In genomic region chr20:4234128-4234527, GRCh38 we compare ENCODE assay signal across 14 cellular contexts. TPM values are rescaled to one million over a fixed set of nuclear protein-coding genes. Genes with fewer than 3 reads are reported as not detected.
DNase-seq lines count a peak whose midpoint lies in the region; ATAC-seq, FAIRE-seq and TF ChIP-seq lines count a peak whose summit lies in the region.
"Had no signal": no experiment of that assay in that cellular context is flagged by ENCODE, and none has a peak within 500 bp of the region (broad histone marks: within the 10 kb centered on the region; RNA-seq: fewer than 3 reads in every experiment).

No MANE protein-coding gene starts in this region.

- no peak for FAIRE-seq in GM19239 (lab: Jason Lieb, UNC)

- H3K36me3 Mint-ChIP-seq in nephron (ENCODE audit: low read depth), result no peaks in the 10 kb centered on the region
- no peaks in the 10 kb centered on the region for H3K36me3 Mint-ChIP-seq in activated T-helper 1 cell treated with anti-CD3 and anti-CD28 coated beads, Interleukin-12 subunit alpha, Interleukin-12 subunit beta, Interleukin-2, Interleukin-4 antibody, amounts not matched to agents 30 ng/mL and 10 ng/mL and 1 ng/mL, durations not matched to agents 14 hours and 24 hours and 36 hours (ENCODE audit: low read depth)
- H3K36me3 Mint-ChIP-seq: naive thymus-derived CD8-positive, alpha-beta T cell had no signal

- TF ChIP-seq CTCF in choroid plexus epithelial cell (conservative IDR thresholded peaks at IDR 0.05; ENCODE audit: low read depth, low read length), result no peak
- no peak for TF ChIP-seq CTCF in nephron (IDR thresholded peaks at IDR 0.05; ENCODE audit: unreplicated experiment in 3 of 3)

- H3K4me1 Mint-ChIP-seq in nephron, result peaks cover 7% of the 10 kb centered on the region
- no peaks in the 10 kb centered on the region for H3K4me1 Mint-ChIP-seq in activated T-helper 1 cell treated with anti-CD3 and anti-CD28 coated beads, Interleukin-12 subunit alpha, Interleukin-12 subunit beta, Interleukin-2, Interleukin-4 antibody, amounts not matched to agents 30 ng/mL and 10 ng/mL and 1 ng/mL, durations not matched to agents 14 hours and 24 hours and 36 hours (ENCODE audit: low read depth)
- H3K4me1 Mint-ChIP-seq: naive thymus-derived CD8-positive, alpha-beta T cell had no signal

- peak overlapping the region in 2 of 3 experiments; percentile 34 to 75 for H3K27ac Mint-ChIP-seq in nephron
- H3K27ac Mint-ChIP-seq in activated T-helper 1 cell treated with anti-CD3 and anti-CD28 coated beads, Interleukin-12 subunit alpha, Interleukin-12 subunit beta, Interleukin-2, Interleukin-4 antibody, amounts not matched to agents 30 ng/mL and 10 ng/mL and 1 ng/mL, durations not matched to agents 14 hours and 24 hours and 36 hours, result no peak overlapping the region
- H3K27ac Mint-ChIP-seq: naive thymus-derived CD8-positive, alpha-beta T cell had no signal

- H3K4me3 Mint-ChIP-seq in nephron, result no peak overlapping the region
- H3K4me3 Mint-ChIP-seq in activated T-helper 1 cell treated with anti-CD3 and anti-CD28 coated beads, Interleukin-12 subunit alpha, Interleukin-12 subunit beta, Interleukin-2, Interleukin-4 antibody, amounts not matched to agents 30 ng/mL and 10 ng/mL and 1 ng/mL, durations not matched to agents 14 hours and 24 hours and 36 hours, result no peak overlapping the region
- H3K4me3 Mint-ChIP-seq: naive thymus-derived CD8-positive, alpha-beta T cell had no signal

- no peaks in the 10 kb centered on the region for H3K9me3 Mint-ChIP-seq in nephron
- no peaks in the 10 kb centered on the region for H3K9me3 Mint-ChIP-seq in activated T-helper 1 cell treated with anti-CD3 and anti-CD28 coated beads, Interleukin-12 subunit alpha, Interleukin-12 subunit beta, Interleukin-2, Interleukin-4 antibody, amounts not matched to agents 30 ng/mL and 10 ng/mL and 1 ng/mL, durations not matched to agents 14 hours and 24 hours and 36 hours
- H3K9me3 Mint-ChIP-seq: naive thymus-derived CD8-positive, alpha-beta T cell had no signal

- DNase-seq in AG20443 (ENCODE audit: low spot score), result peak; percentile 42
- peak; percentile 61 to 88 for DNase-seq in NCI-H524 (lab: John Stamatoyannopoulos, UW)
- DNase-seq in choroid plexus epithelial cell (ENCODE audit: low read depth), result peak; percentile 67
- no peak for DNase-seq in activated T-helper 1 cell treated with anti-CD3 and anti-CD28 coated beads, Interleukin-12 subunit alpha, Interleukin-12 subunit beta, Interleukin-2, Interleukin-4 antibody, amounts not matched to agents 30 ng/mL and 10 ng/mL and 1 ng/mL, durations not matched to agents 14 hours and 24 hours and 36 hours (ENCODE audit: low spot score)
- DNase-seq in NCI-H2029 (lab: John Stamatoyannopoulos, UW), result no peak
- no peak for DNase-seq in GM19239 (ENCODE audit: insufficient read length, low spot score)
- DNase-seq: activated CD8-positive, alpha-beta memory T cell treated with anti-CD3 and anti-CD28 coated beads, Interleukin-2, amount 50 U/mL, for 4 hours; AML-193; naive thymus-derived CD8-positive, alpha-beta T cell; SHP77 treated with DMSO at 0.1 percent for 48 hours; upper lobe of left lung; WERI-Rb-1 had no signal

- no peak for ATAC-seq in HG03442 (IDR thresholded peaks at IDR 0.05; ENCODE audit: unreplicated experiment)
- ATAC-seq: naive thymus-derived CD8-positive, alpha-beta T cell had no signal

- H3K27me3 Mint-ChIP-seq in nephron (ENCODE audit: low read depth), result peaks cover 37% of the 10 kb centered on the region
- H3K27me3 Mint-ChIP-seq in activated T-helper 1 cell treated with anti-CD3 and anti-CD28 coated beads, Interleukin-12 subunit alpha, Interleukin-12 subunit beta, Interleukin-2, Interleukin-4 antibody, amounts not matched to agents 30 ng/mL and 10 ng/mL and 1 ng/mL, durations not matched to agents 14 hours and 24 hours and 36 hours (ENCODE audit: insufficient read depth), result peaks cover 6% of the 10 kb centered on the region

- H3K4me3 ChIP-seq in choroid plexus epithelial cell (ENCODE audit: low read depth, low read length), result no peak overlapping the region
- H3K4me3 ChIP-seq: upper lobe of left lung had no signal

- intact Hi-C loops in activated T-helper 1 cell treated with anti-CD3 and anti-CD28 coated beads, Interleukin-12 subunit alpha, Interleukin-12 subunit beta, Interleukin-2, Interleukin-4 antibody, amounts not matched to agents 30 ng/mL and 10 ng/mL and 1 ng/mL, durations not matched to agents 14 hours and 24 hours and 36 hours (cut with micrococcal nuclease), result no loop called here

RNA-seq across cellular contexts. Expression of gene ADRA1D, which starts 15.0 kb away (rescaled TPM):
- not detected in 2 replicates for total RNA-seq in activated T-helper 1 cell treated with anti-CD3 and anti-CD28 coated beads, Interleukin-12 subunit alpha, Interleukin-12 subunit beta, Interleukin-2, Interleukin-4 antibody, amounts not matched to agents 30 ng/mL and 10 ng/mL and 1 ng/mL, durations not matched to agents 14 hours and 24 hours and 36 hours
- total RNA-seq: naive thymus-derived CD8-positive, alpha-beta T cell had no signal

Comparison
In these comparisons a context has a peak if more than half of its experiments do, and no peak if none do; other contexts are left out.
1. DNase-seq: peak in AG20443 (single experiment), NCI-H524 (2 of 2) and choroid plexus epithelial cell (single experiment); none in activated T-helper 1 cell treated with anti-CD3 and anti-CD28 coated beads, Interleukin-12 subunit alpha, Interleukin-12 subunit beta, Interleukin-2, Interleukin-4 antibody, amounts not matched to agents 30 ng/mL and 10 ng/mL and 1 ng/mL, durations not matched to agents 14 hours and 24 hours and 36 hours (single experiment), NCI-H2029 (single experiment) and GM19239 (single experiment).